Comparison of ENCODE assay signal across 37 cellular contexts in the genomic region with DNA sequence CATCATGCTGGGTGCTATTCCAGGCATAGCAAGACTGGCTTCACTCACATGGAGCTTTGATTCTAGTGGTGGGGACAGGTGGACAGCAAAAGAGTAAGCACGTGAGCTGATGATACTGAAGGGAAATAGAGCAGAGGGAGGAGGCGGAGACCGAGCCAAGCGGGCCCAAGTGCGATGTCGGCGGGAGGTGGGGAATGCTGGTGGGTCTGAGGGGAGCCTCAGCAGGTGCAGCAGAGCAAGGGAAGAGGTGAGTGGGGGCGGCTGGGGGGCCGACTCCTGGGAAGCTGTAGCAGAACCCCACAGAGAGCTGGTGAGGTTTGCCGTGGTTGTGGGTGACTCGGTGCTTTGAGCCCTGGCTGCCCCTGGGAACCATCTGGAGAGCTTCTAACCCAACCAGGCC. TPM values are rescaled to one million over a fixed set of nuclear protein-coding genes. Genes with fewer than 3 reads are reported as not detected.
"Had no signal": no experiment of that assay in that cellular context is flagged by ENCODE, and none has a peak within 500 bp of the region (broad histone marks: within the 10 kb centered on the region; RNA-seq: fewer than 3 reads in every experiment).

No MANE protein-coding gene starts in this region.

- H3K27me3 ChIP-seq: adrenal gland, body of pancreas, brain microvascular endothelial cell, breast epithelium had no signal

- H3K27ac Mint-ChIP-seq: activated CD4-positive, alpha-beta memory T cell treated with anti-CD3 and anti-CD28 coated beads, Interleukin-2, amount 10 ng/mL, durations not matched to agents 7 days and 5 days; activated CD4-positive, alpha-beta T cell treated with anti-CD3 and anti-CD28 coated beads for 36 hours; activated CD4-positive, alpha-beta T cell treated with anti-CD3 and anti-CD28 coated beads, Interleukin-2, amount 10 ng/mL, durations not matched to agents 7 days and 5 days; activated CD8-positive, alpha-beta memory T cell treated with anti-CD3 and anti-CD28 coated beads, Interleukin-2, amount 10 ng/mL, durations not matched to agents 7 days and 5 days; activated CD8-positive, alpha-beta T cell treated with anti-CD3 and anti-CD28 coated beads, Interleukin-2, amount 10 ng/mL, durations not matched to agents 7 days and 5 days; activated naive CD4-positive, alpha-beta T cell treated with anti-CD3 and anti-CD28 coated beads for 36 hours; activated naive CD4-positive, alpha-beta T cell treated with anti-CD3 and anti-CD28 coated beads, Interleukin-2, amount 50 U/mL, for 72 hours; activated naive CD8-positive, alpha-beta T cell treated with anti-CD3 and anti-CD28 coated beads for 36 hours; activated T-cell treated with anti-CD3 and anti-CD28 coated beads, Interleukin-2, amount 50 U/mL, for 24 hours; activated T-helper 2 cell treated with anti-CD3 and anti-CD28 coated beads, Interferon-gamma antibody, Interleukin-2, Interleukin-4, amounts not matched to agents 10 μg/mL and 5 μg/mL and 100 μg/mL, durations not matched to agents 14 hours and 24 hours and 36 hours; T-helper 1 cell treated with Interleukin-12 subunit alpha and Interleukin-12 subunit beta and Interleukin-4 antibody, amounts not matched to agents 30 μg/mL and 1 μg/mL, for 36 hours; T-helper 2 cell treated with Interferon-gamma antibody and Interleukin-4, amounts not matched to agents 5 μg/mL and 100 μg/mL, for 36 hours; WTC11 had no signal

- H3K4me3 Mint-ChIP-seq: activated CD4-positive, alpha-beta memory T cell treated with anti-CD3 and anti-CD28 coated beads, Interleukin-2, amount 10 ng/mL, durations not matched to agents 7 days and 5 days; activated CD4-positive, alpha-beta T cell treated with anti-CD3 and anti-CD28 coated beads for 36 hours; activated CD4-positive, alpha-beta T cell treated with anti-CD3 and anti-CD28 coated beads, Interleukin-2, amount 10 ng/mL, durations not matched to agents 7 days and 5 days; activated CD8-positive, alpha-beta memory T cell treated with anti-CD3 and anti-CD28 coated beads, Interleukin-2, amount 10 ng/mL, durations not matched to agents 7 days and 5 days; activated CD8-positive, alpha-beta T cell treated with anti-CD3 and anti-CD28 coated beads, Interleukin-2, amount 10 ng/mL, durations not matched to agents 7 days and 5 days; activated naive CD4-positive, alpha-beta T cell treated with anti-CD3 and anti-CD28 coated beads for 36 hours; activated naive CD8-positive, alpha-beta T cell treated with anti-CD3 and anti-CD28 coated beads for 36 hours; activated T-cell treated with anti-CD3 and anti-CD28 coated beads, Interleukin-2, amount 50 U/mL, for 24 hours; T-helper 1 cell treated with Interleukin-12 subunit alpha and Interleukin-12 subunit beta and Interleukin-4 antibody, amounts not matched to agents 30 μg/mL and 1 μg/mL, for 36 hours; T-helper 2 cell treated with Interferon-gamma antibody and Interleukin-4, amounts not matched to agents 5 μg/mL and 100 μg/mL, for 36 hours; WTC11 had no signal

- DNase-seq: activated CD4-positive, alpha-beta memory T cell treated with anti-CD3 and anti-CD28 coated beads, Interleukin-2, amount 10 ng/mL, durations not matched to agents 7 days and 5 days; activated CD4-positive, alpha-beta T cell treated with anti-CD3 and anti-CD28 coated beads for 1 hour; activated CD4-positive, alpha-beta T cell treated with anti-CD3 and anti-CD28 coated beads for 36 hours; activated CD4-positive, alpha-beta T cell treated with anti-CD3 and anti-CD28 coated beads for 48 hours; activated CD4-positive, alpha-beta T cell treated with anti-CD3 and anti-CD28 coated beads, Interleukin-2, amount 10 ng/mL, durations not matched to agents 7 days and 5 days; activated CD4-positive, alpha-beta T cell treated with anti-CD3 and anti-CD28 coated beads, Interleukin-2, amount 50 U/mL, for 48 hours; activated CD4-positive, CD25-positive, alpha-beta regulatory T cell; activated CD8-positive, alpha-beta memory T cell treated with anti-CD3 and anti-CD28 coated beads for 24 hours; activated CD8-positive, alpha-beta memory T cell treated with anti-CD3 and anti-CD28 coated beads, Interleukin-2, amount 10 ng/mL, durations not matched to agents 7 days and 5 days; activated CD8-positive, alpha-beta memory T cell treated with anti-CD3 and anti-CD28 coated beads, Interleukin-2, amount 50 U/mL, for 48 hours; activated CD8-positive, alpha-beta T cell treated with anti-CD3 and anti-CD28 coated beads, Interleukin-2, amount 10 ng/mL, durations not matched to agents 7 days and 5 days; activated effector memory CD4-positive, alpha-beta T cell treated with anti-CD3 and anti-CD28 coated beads, Interleukin-2, amount 50 U/mL, for 16 hours; activated gamma-delta T cell treated with Interleukin-2 at 50 U/mL for 16 hours; activated naive CD4-positive, alpha-beta T cell; activated naive CD4-positive, alpha-beta T cell treated with anti-CD3 and anti-CD28 coated beads for 36 hours; activated naive CD4-positive, alpha-beta T cell treated with anti-CD3 and anti-CD28 coated beads, Interleukin-2, amount 50 U/mL, for 16 hours; activated naive CD8-positive, alpha-beta T cell treated with anti-CD3 and anti-CD28 coated beads for 36 hours; activated T-cell treated with anti-CD3 and anti-CD28 coated beads, Interleukin-2, amount 50 U/mL, for 24 hours; activated T-cell treated with anti-CD3 and anti-CD28 coated beads, Interleukin-2, amount 50 U/mL, for 48 hours; adrenal gland; amniotic stem cell; aorta; body of pancreas; brain microvascular endothelial cell; central memory CD4-positive, alpha-beta T cell; T-helper 1 cell; T-helper 2 cell; T-helper 9 cell; WERI-Rb-1 had no signal

- H3K36me3 ChIP-seq: breast epithelium had no signal

- ATAC-seq: activated CD4-positive, alpha-beta T cell treated with anti-CD3 and anti-CD28 coated beads for 36 hours; activated CD4-positive, CD25-positive, alpha-beta regulatory T cell treated with anti-CD3 and anti-CD28 coated beads, Interleukin-2, amount 50 U/mL, for 24 hours; activated CD8-positive, alpha-beta memory T cell treated with anti-CD3 and anti-CD28 coated beads, Interleukin-2, amount 10 ng/mL, durations not matched to agents 7 days and 5 days; activated CD8-positive, alpha-beta T cell treated with anti-CD3 and anti-CD28 coated beads, Interleukin-2, amount 10 ng/mL, durations not matched to agents 7 days and 5 days; activated naive CD4-positive, alpha-beta T cell treated with anti-CD3 and anti-CD28 coated beads, Interleukin-2, amount 50 U/mL, for 72 hours; body of pancreas; WTC11 had no signal

- H3K4me1 ChIP-seq: adrenal gland, body of pancreas, breast epithelium had no signal

- H3K27ac ChIP-seq: adrenal gland, body of pancreas, brain microvascular endothelial cell, breast epithelium, WERI-Rb-1 had no signal

- H3K27me3 Mint-ChIP-seq: activated CD4-positive, alpha-beta memory T cell treated with anti-CD3 and anti-CD28 coated beads, Interleukin-2, amount 10 ng/mL, durations not matched to agents 7 days and 5 days; activated CD4-positive, alpha-beta T cell treated with anti-CD3 and anti-CD28 coated beads for 36 hours; activated CD4-positive, alpha-beta T cell treated with anti-CD3 and anti-CD28 coated beads, Interleukin-2, amount 10 ng/mL, durations not matched to agents 7 days and 5 days; activated CD8-positive, alpha-beta memory T cell treated with anti-CD3 and anti-CD28 coated beads, Interleukin-2, amount 10 ng/mL, durations not matched to agents 7 days and 5 days; activated naive CD8-positive, alpha-beta T cell treated with anti-CD3 and anti-CD28 coated beads for 36 hours; activated T-cell treated with anti-CD3 and anti-CD28 coated beads, Interleukin-2, amount 50 U/mL, for 24 hours had no signal

- H3K9me3 Mint-ChIP-seq: activated CD4-positive, alpha-beta memory T cell treated with anti-CD3 and anti-CD28 coated beads, Interleukin-2, amount 10 ng/mL, durations not matched to agents 7 days and 5 days; activated CD4-positive, alpha-beta T cell treated with anti-CD3 and anti-CD28 coated beads, Interleukin-2, amount 10 ng/mL, durations not matched to agents 7 days and 5 days; activated naive CD4-positive, alpha-beta T cell treated with anti-CD3 and anti-CD28 coated beads for 36 hours; activated naive CD4-positive, alpha-beta T cell treated with anti-CD3 and anti-CD28 coated beads, Interleukin-2, amount 50 U/mL, for 72 hours; activated naive CD8-positive, alpha-beta T cell treated with anti-CD3 and anti-CD28 coated beads for 36 hours; activated T-cell treated with anti-CD3 and anti-CD28 coated beads, Interleukin-2, amount 50 U/mL, for 24 hours; activated T-helper 2 cell treated with anti-CD3 and anti-CD28 coated beads, Interferon-gamma antibody, Interleukin-2, Interleukin-4, amounts not matched to agents 10 μg/mL and 5 μg/mL and 100 μg/mL, durations not matched to agents 14 hours and 24 hours and 36 hours; T-helper 1 cell treated with Interleukin-12 subunit alpha and Interleukin-12 subunit beta and Interleukin-4 antibody, amounts not matched to agents 30 μg/mL and 1 μg/mL, for 36 hours; T-helper 2 cell treated with Interferon-gamma antibody and Interleukin-4, amounts not matched to agents 5 μg/mL and 100 μg/mL, for 36 hours; WTC11 had no signal

- H3K4me3 ChIP-seq: adrenal gland, body of pancreas, breast epithelium had no signal

- H3K4me1 Mint-ChIP-seq: activated CD4-positive, alpha-beta memory T cell treated with anti-CD3 and anti-CD28 coated beads, Interleukin-2, amount 10 ng/mL, durations not matched to agents 7 days and 5 days; activated CD4-positive, alpha-beta T cell treated with anti-CD3 and anti-CD28 coated beads for 36 hours; activated CD4-positive, alpha-beta T cell treated with anti-CD3 and anti-CD28 coated beads, Interleukin-2, amount 10 ng/mL, durations not matched to agents 7 days and 5 days; activated CD8-positive, alpha-beta memory T cell treated with anti-CD3 and anti-CD28 coated beads, Interleukin-2, amount 10 ng/mL, durations not matched to agents 7 days and 5 days; activated naive CD8-positive, alpha-beta T cell treated with anti-CD3 and anti-CD28 coated beads for 36 hours; WTC11 had no signal

RNA-seq across cellular contexts. Expression of a gene that starts 28.1 kb away (rescaled TPM):
- total RNA-seq: activated CD4-positive, alpha-beta memory T cell treated with anti-CD3 and anti-CD28 coated beads, Interleukin-2, amount 10 ng/mL, durations not matched to agents 7 days and 5 days; activated CD8-positive, alpha-beta memory T cell treated with anti-CD3 and anti-CD28 coated beads, Interleukin-2, amount 10 ng/mL, durations not matched to agents 7 days and 5 days; activated CD8-positive, alpha-beta T cell treated with anti-CD3 and anti-CD28 coated beads, Interleukin-2, amount 10 ng/mL, durations not matched to agents 7 days and 5 days; activated naive CD4-positive, alpha-beta T cell treated with anti-CD3 and anti-CD28 coated beads for 36 hours; activated naive CD4-positive, alpha-beta T cell treated with anti-CD3 and anti-CD28 coated beads, Interleukin-2, amount 50 U/mL, for 72 hours; activated naive CD8-positive, alpha-beta T cell treated with anti-CD3 and anti-CD28 coated beads for 36 hours; activated T-helper 2 cell treated with anti-CD3 and anti-CD28 coated beads, Interferon-gamma antibody, Interleukin-2, Interleukin-4, amounts not matched to agents 10 μg/mL and 5 μg/mL and 100 μg/mL, durations not matched to agents 14 hours and 24 hours and 36 hours; cardiac septum; WTC11 had no signal
